Comparison of ENCODE assay signal across 8 cellular contexts in the genomic region with DNA sequence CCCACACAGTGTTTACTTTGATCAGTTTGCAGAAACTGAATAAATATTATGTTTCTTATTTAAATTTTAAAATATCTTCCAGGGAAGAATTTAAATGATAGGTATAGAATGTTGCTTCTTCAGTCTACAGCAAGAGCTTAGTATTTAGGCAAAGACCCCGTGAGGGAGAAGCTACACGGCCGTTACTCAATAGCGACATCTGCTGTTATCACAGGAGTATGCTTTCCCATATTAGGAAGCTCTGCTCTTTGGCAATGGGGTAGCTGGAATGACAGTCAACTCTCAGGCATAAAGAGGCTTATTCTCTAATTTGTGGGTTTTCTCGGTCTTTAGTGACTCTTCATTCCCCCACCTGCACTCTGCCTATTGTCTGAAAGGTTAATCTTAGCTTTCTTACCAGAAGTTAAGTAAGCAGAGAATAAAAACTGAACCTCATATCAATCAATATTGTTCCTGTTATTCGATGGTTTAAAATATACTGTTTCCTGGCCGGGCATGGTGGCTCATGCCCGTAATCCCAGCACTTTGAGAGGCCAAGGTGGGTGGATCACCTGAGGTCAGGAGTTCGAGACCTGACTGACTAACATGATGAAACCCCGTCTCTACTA. TPM values are rescaled to one million over a fixed set of nuclear protein-coding genes. Genes with fewer than 3 reads are reported as not detected.
DNase-seq lines count a peak whose midpoint lies in the region; ATAC-seq and TF ChIP-seq lines count a peak whose summit lies in the region.

No MANE protein-coding gene starts in this region.

- H3K4me3 ChIP-seq in brain microvascular endothelial cell (ENCODE audit: low read depth, low read length), result no peak overlapping the region

- in situ Hi-C loops in brain microvascular endothelial cell (cut with HindIII; ENCODE audit: low pct_ligation_motif_present, low sequenced_read_pairs), result no loop called here

- no peak overlapping the region for H3K27ac ChIP-seq in brain microvascular endothelial cell

- peak; percentile 94 for TF ChIP-seq CTCF in brain microvascular endothelial cell (IDR thresholded peaks at IDR 0.05; ENCODE audit: low read depth, low read length, missing control alignments)

- H3K36me3 ChIP-seq in brain microvascular endothelial cell (replicated peaks), result no peaks in the 10 kb centered on the region

- ATAC-seq in GM21367 (IDR thresholded peaks at IDR 0.05; ENCODE audit: unreplicated experiment), result peak; percentile 58

- DNase-seq in DMS 273 treated with DMSO at 0.1 percent for 48 hours (lab: John Stamatoyannopoulos, UW) (peak; percentile 49), M059J (ENCODE audit: low read depth) (peak; percentile 56), RPMI8226 (peak; percentile 44), brain microvascular endothelial cell (peak; percentile 56), iPS-NIHi7 (ENCODE audit: extremely low spot score) (peak; percentile 86), T1000 (lab: John Stamatoyannopoulos, UW) (no peak)
- peak; percentile 45 for DNase-seq in stimulated activated CD4-positive, alpha-beta T cell treated with anti-CD3 and anti-CD28 coated beads, Interleukin-15, amount 100 ng/mL, for 24 hours

- H3K27me3 ChIP-seq in brain microvascular endothelial cell (replicated peaks), result no peaks in the 10 kb centered on the region

RNA-seq across cellular contexts. Expression of a gene that starts 13.2 kb away (rescaled TPM):
- 24.9 and 39.0 TPM in 2 replicates for total RNA-seq in M059J (2014; rRNA removed; shearing (Covaris generic))

RNA-seq across cellular contexts. Expression of a gene that starts 39.3 kb away (rescaled TPM):
- 24.1 and 26.0 TPM in 2 replicates for total RNA-seq in M059J (2014; rRNA removed; shearing (Covaris generic))
